1 cellular context compared by ENCODE assay signal in the genomic region with DNA sequence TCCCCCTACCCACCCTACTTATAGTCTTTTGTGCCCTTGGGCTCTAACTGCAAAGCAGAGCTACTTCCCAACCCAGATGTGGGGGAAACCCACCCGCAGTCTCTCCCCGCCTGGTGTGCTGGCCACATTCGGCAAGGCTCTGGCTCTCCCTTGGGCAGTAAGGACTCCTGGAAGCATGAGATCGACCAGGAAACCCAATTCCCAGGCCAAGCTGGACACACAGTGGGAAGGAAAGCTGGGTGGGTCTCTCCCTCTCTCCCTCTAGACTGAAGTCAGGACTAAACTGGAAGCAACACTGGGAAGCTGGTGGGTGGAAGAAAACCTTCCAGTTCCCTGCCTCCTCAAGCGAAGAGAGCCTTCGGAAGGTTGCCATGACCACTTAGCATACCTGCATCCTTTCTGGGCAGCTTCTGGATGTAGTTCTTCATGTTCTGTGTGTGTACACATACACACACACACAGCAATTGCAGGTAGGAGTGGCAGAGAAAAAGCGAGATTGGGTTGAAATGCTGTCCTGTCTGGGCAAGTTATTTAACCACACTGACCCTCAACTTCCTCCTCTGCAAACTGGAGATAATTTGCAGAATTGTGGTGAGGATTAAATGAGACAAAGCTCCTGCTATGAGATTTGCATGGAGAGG.
TF ChIP-seq lines count a peak whose summit lies in the region.

No MANE protein-coding gene starts in this region.

TF ChIP-seq in SK-N-SH treated with all-trans-retinoic acid at 6 μM for 48 hours, 23 proteins besides CTCF, POLR2A, EP300 and RAD21 (continued from another document):
- no peak for TF ChIP-seq ESRRG (CRISPR knock-in tag; IDR thresholded peaks at IDR 0.05)
